In the genomic region with DNA sequence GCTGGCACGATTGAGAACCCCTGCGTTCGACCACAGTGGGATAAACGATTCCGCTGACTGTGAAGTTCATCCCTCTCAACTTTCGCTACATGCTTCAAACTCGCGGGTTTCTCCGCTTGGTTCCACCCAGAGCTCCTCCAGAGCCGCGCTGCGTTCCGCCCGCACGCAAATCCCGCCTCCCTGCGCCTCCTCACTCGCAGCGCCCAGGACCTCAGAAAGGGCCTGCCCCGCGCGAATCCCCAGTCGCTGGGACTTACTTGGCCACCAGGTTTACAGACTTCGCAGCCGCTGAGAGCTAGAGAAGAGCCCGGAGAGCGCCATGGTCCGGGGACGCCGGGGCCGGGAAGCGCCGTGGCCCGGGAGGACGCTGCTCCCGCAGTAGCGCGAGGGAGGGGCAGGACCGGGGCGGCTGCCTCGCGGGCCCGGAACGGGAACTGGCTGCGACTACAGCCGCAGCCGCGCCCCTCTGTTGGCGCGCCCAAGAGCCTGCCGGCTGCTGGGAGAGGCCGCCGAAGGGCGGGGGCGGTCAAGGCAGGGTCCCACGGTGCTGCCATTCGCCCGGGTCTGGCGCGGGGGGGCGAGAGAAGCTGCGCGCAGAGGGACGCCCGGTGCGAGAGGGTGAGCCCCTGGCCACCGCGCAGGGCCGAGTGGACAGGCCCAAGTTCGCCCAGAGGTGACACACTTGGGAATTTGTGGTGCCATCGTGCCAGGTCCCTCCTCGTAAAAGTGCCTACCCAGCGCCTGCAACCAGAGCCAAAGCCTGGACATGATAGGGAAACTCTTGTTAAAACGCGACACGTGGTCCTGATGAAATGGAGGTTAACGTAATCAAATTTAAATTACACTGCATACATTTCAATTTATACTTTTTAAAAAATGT, we compare ENCODE assay signal across 8 cellular contexts. TPM values are rescaled to one million over a fixed set of nuclear protein-coding genes. Genes with fewer than 3 reads are reported as not detected.
DNase-seq lines count a peak whose midpoint lies in the region; ATAC-seq and TF ChIP-seq lines count a peak whose summit lies in the region.

TSS of gene NOD1 (minus strand) at position 436 of the 880 bp plus-strand sequence. CDS start 21,863 bp downstream, outside the sequence.

- H3K27ac ChIP-seq in cardiac muscle cell: peak within 1 kb of the TSS; percentile 81
- H3K27ac ChIP-seq in tibial nerve: peak within 1 kb of the TSS; percentile 72 to 97 (median 94)

- peaks cover 2% of the 10 kb centered on the region; the same call in 1 of the 2 replicates for H3K9me3 ChIP-seq in MG63
- H3K9me3 ChIP-seq in cardiac muscle cell (ENCODE audit: low read depth): no peaks in the 10 kb centered on the region
- no peaks in the 10 kb centered on the region for H3K9me3 ChIP-seq in tibial nerve

- H3K4me1 ChIP-seq in cardiac muscle cell (ENCODE audit: low read depth): peaks cover 43% of the 10 kb centered on the region
- H3K4me1 ChIP-seq in tibial nerve: peaks cover 0 to 55% (median 34%) of the 10 kb centered on the region in 4 donors

- H3K36me3 Mint-ChIP-seq in activated naive CD8-positive, alpha-beta T cell treated with anti-CD3 and anti-CD28 coated beads, Interleukin-2, amount 50 U/mL, for 24 hours (ENCODE audit: low read depth): peaks cover 13% of the 10 kb centered on the region

- WGBS in tibial nerve, 2 donors: 0% methylated on average over 47 to 54 of the region's 77 CpGs

- H3K9me3 Mint-ChIP-seq in activated naive CD8-positive, alpha-beta T cell treated with anti-CD3 and anti-CD28 coated beads, Interleukin-2, amount 50 U/mL, for 24 hours: no peaks in the 10 kb centered on the region

- peak within 1 kb of the TSS; percentile 89 for H3K4me3 Mint-ChIP-seq in activated naive CD8-positive, alpha-beta T cell treated with anti-CD3 and anti-CD28 coated beads, Interleukin-2, amount 50 U/mL, for 24 hours

- H3K36me3 ChIP-seq in H7 (replicated peaks; ENCODE audit: control insufficient read depth, insufficient read depth, low read length) (no peaks in the 10 kb centered on the region), MG63 (peaks cover 4% of the 10 kb centered on the region; the same call in 1 of the 2 replicates), cardiac muscle cell (no peaks in the 10 kb centered on the region), tibial nerve (no peaks in the 10 kb centered on the region)

- TF ChIP-seq CTCF in cardiac muscle cell (IDR thresholded peaks at IDR 0.05; ENCODE audit: low read depth, low read length) (no peak), tibial nerve (IDR thresholded peaks at IDR 0.05) (peak; percentile 5 to 57 (median 25))

- TF ChIP-seq POLR2A in tibial nerve (IDR thresholded peaks at IDR 0.05): peak; percentile 6 to 67

- peaks cover 57% of the 10 kb centered on the region for H3K4me1 Mint-ChIP-seq in activated naive CD8-positive, alpha-beta T cell treated with anti-CD3 and anti-CD28 coated beads, Interleukin-2, amount 50 U/mL, for 24 hours

- peak within 1 kb of the TSS; percentile 70 for H3K4me3 ChIP-seq in H7 (ENCODE audit: insufficient read depth, low read depth, low read length)
- peak within 1 kb of the TSS; percentile 79 for H3K4me3 ChIP-seq in MG63
- H3K4me3 ChIP-seq in cardiac muscle cell: peak within 1 kb of the TSS; percentile 64
- H3K4me3 ChIP-seq in tibial nerve: peak within 1 kb of the TSS; percentile 48 to 87 (median 70)

- DNase-seq in GF-D8 (lab: John Stamatoyannopoulos, UW) (peak; percentile 70), H7 (peak; percentile 91), MG63 (peak; percentile 84), SW 1271 (lab: John Stamatoyannopoulos, UW) (peak; percentile 37 to 57), cardiac muscle cell (ENCODE audit: low read depth in 1 of 2, low spot score in 1 of 2) (peak; percentile 80 to 82), pons (ENCODE audit: low spot score) (peak; percentile 48), tibial nerve (ENCODE audit: low spot score in 2 of 2) (peak; percentile 37 to 67)
- DNase-seq in activated naive CD8-positive, alpha-beta T cell treated with anti-CD3 and anti-CD28 coated beads, Interleukin-2, amount 50 U/mL, for 24 hours: peak; percentile 74

- TF ChIP-seq EP300 in tibial nerve (IDR thresholded peaks at IDR 0.05): peak in 1 of 2 donors; percentile 88

- H3K27me3 ChIP-seq in H7 (ENCODE audit: control insufficient read depth, insufficient read depth, low read length) (no peaks in the 10 kb centered on the region), MG63 (no peaks in the 10 kb centered on the region), cardiac muscle cell (no peaks in the 10 kb centered on the region), tibial nerve (no peaks in the 10 kb centered on the region)

- H3K27me3 Mint-ChIP-seq in activated naive CD8-positive, alpha-beta T cell treated with anti-CD3 and anti-CD28 coated beads, Interleukin-2, amount 50 U/mL, for 24 hours: no peaks in the 10 kb centered on the region

- peak; percentile 86 for ATAC-seq in activated naive CD8-positive, alpha-beta T cell treated with anti-CD3 and anti-CD28 coated beads, Interleukin-2, amount 50 U/mL, for 24 hours

- H3K27ac Mint-ChIP-seq in activated naive CD8-positive, alpha-beta T cell treated with anti-CD3 and anti-CD28 coated beads, Interleukin-2, amount 50 U/mL, for 24 hours: peak within 1 kb of the TSS; percentile 86

RNA-seq across cellular contexts. Expression of gene NOD1, which starts in this region (rescaled TPM):
- 11.9 and 13.5 TPM in 2 replicates for total RNA-seq in H7 (2014; rRNA removed; shearing (Covaris generic))
- 2.1 and 2.5 TPM in 2 replicates for total RNA-seq in MG63 (2014; rRNA removed; shearing (Covaris generic); ENCODE audit: low replicate concordance)
- total RNA-seq in cardiac muscle cell (38.6 and 79.6 TPM in 2 replicates), tibial nerve (10 to 100 TPM; 14.9 to 50.4 (median 31.8) TPM)
- 20.3 and 42.5 TPM in 2 replicates for polyA plus RNA-seq in cardiac muscle cell

Comparison
In these comparisons a context has a peak if more than half of its experiments do, and no peak if none do; other contexts are left out.
1. Peak in every context shown above with its lines: DNase-seq, ATAC-seq, H3K4me3 ChIP-seq and H3K27ac ChIP-seq.